Comparison of ENCODE assay signal across 13 cellular contexts in the genomic region with DNA sequence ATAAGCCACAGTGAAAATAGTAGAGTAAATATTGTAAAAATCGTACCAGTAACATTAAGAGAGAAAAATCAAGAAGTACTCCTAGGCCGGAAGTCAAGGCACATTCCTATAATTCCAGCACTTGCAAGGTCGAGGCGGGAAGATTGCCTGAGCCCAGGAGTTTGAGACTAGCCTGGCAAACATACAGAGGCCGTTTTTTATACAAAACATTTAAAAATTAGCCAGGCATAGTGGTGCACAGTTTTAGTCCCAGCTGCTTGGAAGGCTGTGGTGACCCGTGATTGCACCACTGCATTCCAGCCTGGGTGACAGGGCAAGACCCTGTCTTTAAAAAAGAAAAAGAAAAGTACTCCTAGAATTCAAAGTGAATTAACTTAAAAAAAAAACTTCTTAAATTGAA.
DNase-seq lines count a peak whose midpoint lies in the region; ATAC-seq and TF ChIP-seq lines count a peak whose summit lies in the region.
"Had no signal": no experiment of that assay in that cellular context is flagged by ENCODE, and none has a peak within 500 bp of the region (broad histone marks: within the 10 kb centered on the region; RNA-seq: fewer than 3 reads in every experiment).

No MANE protein-coding gene starts in this region.

- no peaks in the 10 kb centered on the region for H3K4me1 ChIP-seq in heart left ventricle
- H3K4me1 ChIP-seq in thyroid gland: no peaks in the 10 kb centered on the region
- H3K4me1 ChIP-seq: gastrocnemius medialis had no signal

- WGBS in heart left ventricle, 4 donors: 16 to 22% (median 20%) methylated on average over 6 of the region's 6 CpGs
- 7 to 9% methylated on average over 6 of the region's 6 CpGs for WGBS in thyroid gland, 2 donors

- H3K36me3 Mint-ChIP-seq in T-cell: no peaks in the 10 kb centered on the region
- H3K36me3 Mint-ChIP-seq: stimulated activated memory B cell treated with anti-CD40 and anti-IgM and Interleukin-4, amounts not matched to agents 10 μg/mL and 1 μg/mL and 100 μg/mL, for 72 hours had no signal

- peak; percentile 16 for DNase-seq in left cardiac atrium
- no peak for DNase-seq in heart left ventricle
- DNase-seq in cardiac fibroblast (ENCODE audit: low read depth in 2 of 2): peak; percentile 62 to 85
- DNase-seq in left kidney (ENCODE audit: low read depth, low spot score): peak; percentile 42
- DNase-seq in thyroid gland: peak; percentile 53 to 74
- DNase-seq in NCI-H146 treated with DMSO at 0.1 percent for 48 hours (lab: John Stamatoyannopoulos, UW; ENCODE audit: unreplicated experiment): no peak
- DNase-seq in T-cell: no peak
- DNase-seq in middle frontal gyrus (ENCODE audit: extremely low spot score, low spot score): no peak
- DNase-seq: gastrocnemius medialis; KBM-7; NCI-H2171 treated with DMSO at 0.1 percent for 48 hours; stimulated activated CD4-positive, alpha-beta T cell treated with anti-CD3 and anti-CD28 coated beads, Interleukin-15, amount 100 ng/mL, for 24 hours had no signal

- no peak overlapping the region for H3K4me3 ChIP-seq in heart left ventricle
- H3K4me3 ChIP-seq in cardiac fibroblast (replicated peaks in 1 of 2; ENCODE audit: low read depth in 2 of 2, low read length in 2 of 2): no peak overlapping the region
- no peak overlapping the region for H3K4me3 ChIP-seq in thyroid gland (replicated peaks in 1 of 3)
- H3K4me3 ChIP-seq: gastrocnemius medialis had no signal

- POLR2A ChIA-PET in T-cell (lab: Charles Lee): no interaction called here

- peaks cover 3% of the 10 kb centered on the region in 3 donors for H3K9me3 Mint-ChIP-seq in T-cell
- H3K9me3 Mint-ChIP-seq: stimulated activated memory B cell treated with anti-CD40 and anti-IgM and Interleukin-4, amounts not matched to agents 10 μg/mL and 1 μg/mL and 100 μg/mL, for 72 hours had no signal

- ATAC-seq in left cardiac atrium: peak in 1 of 2 donors; percentile 80
- ATAC-seq in heart left ventricle: no peak
- no peak for ATAC-seq in T-cell (replicated peaks in 1 of 4)
- ATAC-seq: gastrocnemius medialis; stimulated activated memory B cell treated with anti-CD40 and anti-IgM and Interleukin-4, amounts not matched to agents 10 μg/mL and 1 μg/mL and 100 μg/mL, for 72 hours had no signal

- no peak overlapping the region for H3K27ac Mint-ChIP-seq in T-cell
- H3K27ac Mint-ChIP-seq: stimulated activated memory B cell treated with anti-CD40 and anti-IgM and Interleukin-4, amounts not matched to agents 10 μg/mL and 1 μg/mL and 100 μg/mL, for 72 hours had no signal

- TF ChIP-seq CTCF in heart left ventricle (IDR thresholded peaks at IDR 0.05) (no peak), cardiac fibroblast (IDR thresholded peaks at IDR 0.05; ENCODE audit: low read depth, low read length) (no peak), thyroid gland (IDR thresholded peaks at IDR 0.05) (no peak)

- H3K27me3 ChIP-seq in heart left ventricle: no peaks in the 10 kb centered on the region
- no peaks in the 10 kb centered on the region for H3K27me3 ChIP-seq in thyroid gland
- H3K27me3 ChIP-seq: gastrocnemius medialis had no signal

- no peak overlapping the region for H3K4me3 Mint-ChIP-seq in T-cell
- H3K4me3 Mint-ChIP-seq: stimulated activated memory B cell treated with anti-CD40 and anti-IgM and Interleukin-4, amounts not matched to agents 10 μg/mL and 1 μg/mL and 100 μg/mL, for 72 hours had no signal

- TF ChIP-seq POLR2A in heart left ventricle (IDR thresholded peaks at IDR 0.05) (no peak), thyroid gland (IDR thresholded peaks at IDR 0.05) (no peak)

- H3K27me3 Mint-ChIP-seq in T-cell: no peaks in the 10 kb centered on the region
- H3K27me3 Mint-ChIP-seq: stimulated activated memory B cell treated with anti-CD40 and anti-IgM and Interleukin-4, amounts not matched to agents 10 μg/mL and 1 μg/mL and 100 μg/mL, for 72 hours had no signal

- H3K9me3 ChIP-seq in heart left ventricle (no peaks in the 10 kb centered on the region), thyroid gland (no peaks in the 10 kb centered on the region)
- H3K9me3 ChIP-seq: gastrocnemius medialis had no signal

- no peaks in the 10 kb centered on the region for H3K36me3 ChIP-seq in heart left ventricle
- no peaks in the 10 kb centered on the region for H3K36me3 ChIP-seq in thyroid gland
- H3K36me3 ChIP-seq: gastrocnemius medialis had no signal

- intact Hi-C loops in left cardiac atrium (cut with DNase I): no loop called here
- intact Hi-C loops in heart left ventricle (cut with DNase I): no loop called here
- intact Hi-C loops in thyroid gland (cut with DNase I): no loop called here

- CTCF ChIA-PET in T-cell (lab: Charles Lee): no interaction called here

- no peaks in the 10 kb centered on the region for H3K4me1 Mint-ChIP-seq in T-cell
- H3K4me1 Mint-ChIP-seq: stimulated activated memory B cell treated with anti-CD40 and anti-IgM and Interleukin-4, amounts not matched to agents 10 μg/mL and 1 μg/mL and 100 μg/mL, for 72 hours had no signal

- H3K27ac ChIP-seq in heart left ventricle (no peak overlapping the region), thyroid gland (peak overlapping the region in 1 of 3 donors; percentile 30)
- H3K27ac ChIP-seq: gastrocnemius medialis had no signal

Comparison
In these comparisons a context has a peak if more than half of its experiments do, and no peak if none do; other contexts are left out.
1. DNase-seq: peak in left cardiac atrium (single experiment), cardiac fibroblast (2 of 2), left kidney (single experiment) and thyroid gland (2 of 2); none in heart left ventricle (0 of 5), NCI-H146 treated with DMSO at 0.1 percent for 48 hours (single experiment), T-cell (0 of 34) and middle frontal gyrus (single experiment).